24 cellular contexts compared by ENCODE assay signal in genomic region chr2:5705490-5705889, GRCh38. TPM values are rescaled to one million over a fixed set of nuclear protein-coding genes. Genes with fewer than 3 reads are reported as not detected.
"Had no signal": no experiment of that assay in that cellular context is flagged by ENCODE, and none has a peak within 500 bp of the region (broad histone marks: within the 10 kb centered on the region; RNA-seq: fewer than 3 reads in every experiment).

No MANE protein-coding gene starts in this region.

- H3K9me3 ChIP-seq: gastrocnemius medialis, heart right ventricle, left lung, lower lobe of right lung had no signal

- H3K27ac ChIP-seq: coronary artery, dorsolateral prefrontal cortex, esophagus squamous epithelium, gastrocnemius medialis, heart right ventricle, left lung, lower lobe of right lung had no signal

- DNase-seq: dermis blood vessel endothelial cell; dorsolateral prefrontal cortex; effector CD4-positive, alpha-beta T cell; effector memory CD4-positive, alpha-beta T cell; esophagus squamous epithelium; foreskin fibroblast; foreskin melanocyte; gastrocnemius medialis; glutamatergic neuron; head of caudate nucleus; heart right ventricle; hippocampal formation; left cardiac atrium; left lung; left ventricle myocardium superior; lower lobe of right lung; mesenchymal stem cell; mucosa of descending colon had no signal

- H3K4me3 ChIP-seq: coronary artery, dorsolateral prefrontal cortex, esophagus squamous epithelium, gastrocnemius medialis, heart right ventricle, left lung, lower lobe of right lung, mucosa of descending colon had no signal

- H3K4me1 ChIP-seq: esophagus squamous epithelium, gastrocnemius medialis, heart right ventricle, left lung, lower lobe of right lung had no signal

- H3K36me3 ChIP-seq: esophagus squamous epithelium, gastrocnemius medialis, heart right ventricle, left lung, lower lobe of right lung had no signal

- ATAC-seq: gastrocnemius medialis, heart right ventricle, left cardiac atrium, left lung, left ventricle myocardium superior, lower lobe of right lung, mucosa of descending colon had no signal

RNA-seq across cellular contexts. Expression of gene SOX11, which starts 13.3 kb away (rescaled TPM):
- total RNA-seq: dermis blood vessel endothelial cell, endothelial cell of umbilical vein, esophagus squamous epithelium, gastrocnemius medialis, lung microvascular endothelial cell, mesenteric fat pad had no signal
- polyA plus RNA-seq: endothelial cell of umbilical vein, esophagus, keratinocyte had no signal
